In genomic region chr5:178437296-178438075, GRCh38 we compare ENCODE assay signal across 23 cellular contexts.
DNase-seq lines count a peak whose midpoint lies in the region; ATAC-seq and TF ChIP-seq lines count a peak whose summit lies in the region.
"Had no signal": no experiment of that assay in that cellular context is flagged by ENCODE, and none has a peak within 500 bp of the region (broad histone marks: within the 10 kb centered on the region; RNA-seq: fewer than 3 reads in every experiment).

No MANE protein-coding gene starts in this region.

- H3K36me3 Mint-ChIP-seq in CD14-positive monocyte (no peaks in the 10 kb centered on the region), endodermal cell (ENCODE audit: low read depth) (no peaks in the 10 kb centered on the region)

- H3K79me2 ChIP-seq in osteoblast (ENCODE audit: insufficient read depth, low read length), result no peaks in the 10 kb centered on the region
- H3K79me2 ChIP-seq in Karpas-422 (ENCODE audit: low read length), result no peaks in the 10 kb centered on the region

- H3K4me2 ChIP-seq in BLaER1, result peak overlapping the region; percentile 96
- no peak overlapping the region for H3K4me2 ChIP-seq in osteoblast (ENCODE audit: insufficient read depth, low read length)
- no peak overlapping the region for H3K4me2 ChIP-seq in Karpas-422 (ENCODE audit: low read depth, low read length, poor library complexity, severe bottlenecking)
- H3K4me2 ChIP-seq: A549, PC-9 had no signal

- H3K27ac Mint-ChIP-seq in CD14-positive monocyte (no peak overlapping the region), endodermal cell (no peak overlapping the region)

- peaks cover 0 to 2% (median 0%) of the 10 kb centered on the region in 3 donors for H3K27me3 Mint-ChIP-seq in CD14-positive monocyte (ENCODE audit: low read depth in 3 of 3)
- H3K27me3 Mint-ChIP-seq in endodermal cell (ENCODE audit: insufficient read depth), result no peaks in the 10 kb centered on the region

- H3K9me3 Mint-ChIP-seq in CD14-positive monocyte (peaks cover 0 to 6% (median 2%) of the 10 kb centered on the region in 7 donors), endodermal cell (no peaks in the 10 kb centered on the region)

- DNase-seq in CD14-positive monocyte (ENCODE audit: low spot score) (peak; percentile 28), endodermal cell (peak; percentile 31), osteoblast (ENCODE audit: insufficient read length, low spot score, missing footprints) (peak; percentile 27), foreskin fibroblast (no peak), Karpas-422 (no peak)
- DNase-seq: Calu3, DMS79 treated with DMSO at 0.1 percent for 48 hours, GOT3, HCEC 1CT, KBM-7, MG63, NCI-H1105 treated with DMSO at 0.1 percent for 48 hours, NCI-H146, NCI-H2029, NCI-H446 treated with DMSO at 0.1 percent for 48 hours, NCI-H526 treated with DMSO at 0.1 percent for 48 hours, PC-9, SJCRH30 had no signal

- no peaks in the 10 kb centered on the region for H3K36me3 ChIP-seq in BLaER1
- H3K36me3 ChIP-seq in endodermal cell (ENCODE audit: control insufficient read depth, insufficient read depth, low read length), result no peaks in the 10 kb centered on the region
- H3K36me3 ChIP-seq in osteoblast (ENCODE audit: insufficient read depth, low read length), result no peaks in the 10 kb centered on the region
- no peaks in the 10 kb centered on the region for H3K36me3 ChIP-seq in Karpas-422 (ENCODE audit: insufficient read depth, low read length)
- H3K36me3 ChIP-seq: SJCRH30 had no signal

- H4K20me1 ChIP-seq in BLaER1, result no peaks in the 10 kb centered on the region
- H4K20me1 ChIP-seq in osteoblast (ENCODE audit: insufficient read depth, low read length), result no peaks in the 10 kb centered on the region
- no peaks in the 10 kb centered on the region for H4K20me1 ChIP-seq in Karpas-422 (ENCODE audit: insufficient read depth, low read depth, low read length)

- WGBS in endodermal cell (ENCODE audit: insufficient coverage in 1 of 2, insufficient read length in 1 of 2), 2 experiments, result 92 to 93% methylated on average over 6 to 9 of the region's 9 CpGs

- H3K9ac ChIP-seq in BLaER1 (no peak overlapping the region), endodermal cell (ENCODE audit: extremely low read depth, low read length, poor library complexity, severe bottlenecking) (no peak overlapping the region), Karpas-422 (ENCODE audit: low read length) (no peak overlapping the region)

- intact Hi-C loops in CD14-positive monocyte (cut with micrococcal nuclease), result no loop called here

- H2AFZ ChIP-seq in osteoblast (ENCODE audit: low read length), result no peak overlapping the region
- no peak overlapping the region for H2AFZ ChIP-seq in Karpas-422 (ENCODE audit: low read length)
- H2AFZ ChIP-seq: PC-9 had no signal

- no peak for ATAC-seq in GM18519 (IDR thresholded peaks at IDR 0.05; ENCODE audit: low FRiP score, unreplicated experiment)
- ATAC-seq: A549, Right ventricle myocardium inferior, SK-N-SH treated with all-trans-retinoic acid at 6 μM for 48 hours had no signal

- H3K9me2 ChIP-seq in Karpas-422 (replicated peaks; ENCODE audit: insufficient read depth, low read length), result no peaks in the 10 kb centered on the region

- H3K4me3 ChIP-seq in BLaER1, result no peak overlapping the region
- H3K4me3 ChIP-seq in endodermal cell (ENCODE audit: low read length), result no peak overlapping the region
- H3K4me3 ChIP-seq in osteoblast (ENCODE audit: insufficient read depth, low read length), result no peak overlapping the region
- H3K4me3 ChIP-seq in foreskin fibroblast (ENCODE audit: low read depth in 1 of 2, low read length in 2 of 2), result no peak overlapping the region
- no peak overlapping the region for H3K4me3 ChIP-seq in Karpas-422 (ENCODE audit: low read length)
- H3K4me3 ChIP-seq: A549, MG63, PC-9, SJCRH30 had no signal

- H3K27ac ChIP-seq in BLaER1 (peak overlapping the region; percentile 22; the same call in 1 of the 2 replicates), endodermal cell (ENCODE audit: low read depth, low read length) (no peak overlapping the region), osteoblast (ENCODE audit: low read depth, low read length) (no peak overlapping the region), Karpas-422 (ENCODE audit: low read length) (no peak overlapping the region)
- H3K27ac ChIP-seq: A549, PC-9, SJCRH30 had no signal

- TF ChIP-seq CTCF in CD14-positive monocyte (IDR thresholded peaks at IDR 0.05), result no peak
- TF ChIP-seq CTCF in endodermal cell (conservative IDR thresholded peaks at IDR 0.05), result no peak
- TF ChIP-seq CTCF in osteoblast (IDR thresholded peaks at IDR 0.05; ENCODE audit: extremely low read depth, low read depth, low read length), result no peak
- no peak for TF ChIP-seq CTCF in foreskin fibroblast (IDR thresholded peaks at IDR 0.05; ENCODE audit: low read depth, low read length)

- peaks cover 100% of the 10 kb centered on the region for H3K4me1 ChIP-seq in BLaER1
- no peaks in the 10 kb centered on the region for H3K4me1 ChIP-seq in endodermal cell (ENCODE audit: control insufficient read depth, insufficient read depth, low read length)
- no peaks in the 10 kb centered on the region for H3K4me1 ChIP-seq in osteoblast (ENCODE audit: insufficient read depth, low read length)
- H3K4me1 ChIP-seq in Karpas-422 (ENCODE audit: low read length), result peaks cover 10% of the 10 kb centered on the region
- H3K4me1 ChIP-seq: A549, SJCRH30 had no signal

- H3K4me3 Mint-ChIP-seq in CD14-positive monocyte, result no peak overlapping the region
- H3K4me3 Mint-ChIP-seq in endodermal cell, result no peak overlapping the region

- H3K9me3 ChIP-seq in BLaER1, result no peaks in the 10 kb centered on the region
- no peaks in the 10 kb centered on the region for H3K9me3 ChIP-seq in endodermal cell (ENCODE audit: control insufficient read depth, low read length)
- H3K9me3 ChIP-seq in osteoblast (ENCODE audit: low read depth, low read length), result no peaks in the 10 kb centered on the region
- H3K9me3 ChIP-seq in Karpas-422 (ENCODE audit: low read length), result no peaks in the 10 kb centered on the region
- H3K9me3 ChIP-seq: MG63, SJCRH30 had no signal

- H3K4me1 Mint-ChIP-seq in CD14-positive monocyte, result peaks cover 3% of the 10 kb centered on the region
- H3K4me1 Mint-ChIP-seq in endodermal cell, result peaks cover 28% of the 10 kb centered on the region

- no peaks in the 10 kb centered on the region for H3K27me3 ChIP-seq in BLaER1
- H3K27me3 ChIP-seq in endodermal cell (ENCODE audit: control insufficient read depth, insufficient read depth, low read length, poor library complexity, severe bottlenecking), result no peaks in the 10 kb centered on the region
- no peaks in the 10 kb centered on the region for H3K27me3 ChIP-seq in osteoblast (ENCODE audit: insufficient read depth, low read length)
- H3K27me3 ChIP-seq in Karpas-422 (ENCODE audit: low read length), result no peaks in the 10 kb centered on the region
- H3K27me3 ChIP-seq: MG63, SJCRH30 had no signal

Comparison
In these comparisons a context has a peak if more than half of its experiments do, and no peak if none do; other contexts are left out.
1. DNase-seq: peak in CD14-positive monocyte (single experiment), endodermal cell (single experiment) and osteoblast (single experiment); none in foreskin fibroblast (0 of 2) and Karpas-422 (single experiment).